29 cellular contexts compared by ENCODE assay signal in the genomic region with DNA sequence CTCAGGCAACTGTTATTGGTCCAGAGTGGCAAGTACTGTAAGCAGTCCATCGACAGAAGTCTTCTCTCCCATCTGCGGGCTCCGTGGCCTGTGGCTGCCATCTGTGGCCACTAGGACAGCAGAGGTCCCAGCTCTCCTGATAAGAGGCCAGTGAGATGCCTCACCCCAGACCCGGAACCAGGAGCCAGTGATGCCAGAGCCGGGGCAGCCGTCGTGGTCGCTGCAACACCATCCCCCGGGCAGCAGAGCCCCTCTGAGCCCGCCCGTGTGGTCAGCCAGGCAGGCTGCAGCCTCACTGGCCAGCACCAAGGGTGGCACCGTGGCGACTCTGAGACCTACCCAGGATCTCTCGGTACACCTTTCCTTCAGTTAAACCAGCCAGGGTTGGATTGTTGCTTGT. TPM values are rescaled to one million over a fixed set of nuclear protein-coding genes. Genes with fewer than 3 reads are reported as not detected.
DNase-seq lines count a peak whose midpoint lies in the region; ATAC-seq, FAIRE-seq and TF ChIP-seq lines count a peak whose summit lies in the region.
"Had no signal": no experiment of that assay in that cellular context is flagged by ENCODE, and none has a peak within 500 bp of the region (broad histone marks: within the 10 kb centered on the region; RNA-seq: fewer than 3 reads in every experiment).

No MANE protein-coding gene starts in this region.

- H3K4me2 ChIP-seq in HepG2 (ENCODE audit: low read depth, low read length) (no peak overlapping the region), K562 (ENCODE audit: insufficient read depth, low read length) (no peak overlapping the region)
- H3K4me2 ChIP-seq: A549; BLaER1 treated with 17β-estradiol and CSF1 and Interleukin-3, amounts not matched to agents 10 nM and 100 nM had no signal

- no peaks in the 10 kb centered on the region for H3K9me1 ChIP-seq in K562 (ENCODE audit: control insufficient read depth, insufficient read depth, low read length)

- no peaks in the 10 kb centered on the region for H3K9me3 ChIP-seq in HepG2 (ENCODE audit: low read length)
- no peaks in the 10 kb centered on the region for H3K9me3 ChIP-seq in right lobe of liver
- H3K9me3 ChIP-seq in K562 (replicated peaks; ENCODE audit: control insufficient read depth, insufficient read depth, low read depth, low read length) = no peaks in the 10 kb centered on the region
- no peaks in the 10 kb centered on the region for H3K9me3 ChIP-seq in transverse colon
- H3K9me3 ChIP-seq: BE2C, HAP-1 had no signal

- no peak overlapping the region for H3K4me3 ChIP-seq in HepG2 (replicated peaks in 1 of 3; ENCODE audit: insufficient read depth in 1 of 3, low read depth in 2 of 3, low read length in 3 of 3)
- no peak overlapping the region for H3K4me3 ChIP-seq in right lobe of liver
- no peak overlapping the region for H3K4me3 ChIP-seq in K562
- no peak overlapping the region for H3K4me3 ChIP-seq in transverse colon
- H3K4me3 ChIP-seq: A549; BLaER1 treated with 17β-estradiol and CSF1 and Interleukin-3, amounts not matched to agents 10 nM and 100 nM; HAP-1 had no signal

- TF ChIP-seq RAD21 in HepG2 (CRISPR knock-in tag; IDR thresholded peaks at IDR 0.05) = no peak
- no peak for TF ChIP-seq RAD21 in K562 (CRISPR knock-in tag; conservative IDR thresholded peaks at IDR 0.05 in 1 of 2, IDR thresholded peaks at IDR 0.05 in 1 of 2)

- H3K79me2 ChIP-seq in HepG2 (ENCODE audit: insufficient read depth, low read length) = no peaks in the 10 kb centered on the region
- no peaks in the 10 kb centered on the region for H3K79me2 ChIP-seq in K562 (ENCODE audit: control insufficient read depth, insufficient read depth, low read length)

- BruUV-seq in HepG2 (replicated peaks; lab: Mats Ljungman, UMichigan) = no TSS peak
- no TSS peak for BruUV-seq in K562 (replicated peaks; lab: Mats Ljungman, UMichigan)

- CTCF ChIA-PET in HepG2 (lab: Yijun Ruan, JAX; ENCODE audit: low intra/inter-chr PET ratio, low total read pairs) (no interaction called here), K562 (lab: Yijun Ruan, JAX; ENCODE audit: low intra/inter-chr PET ratio) (no interaction called here)

- in situ Hi-C loops in HepG2 (cut with HindIII; ENCODE audit: extremely low pct_ligation_motif_present, low pct_unique_long_range_greater_than_20kb) = no loop called here
- in situ Hi-C loops in K562 (cut with MboI) = no loop called here
- in situ Hi-C loops in transverse colon (cut with MboI; ENCODE audit: low pct_ligation_motif_present in 1 of 4, low pct_unique_long_range_greater_than_20kb in 1 of 4, low sequenced_read_pairs in 3 of 4) = no loop called here

- FAIRE-seq in HepG2 (lab: Jason Lieb, UNC) = no peak
- FAIRE-seq in K562 (lab: Jason Lieb, UNC) = no peak
- FAIRE-seq: A549, D721Med, GM12891, GM18507, H54 had no signal

- intact Hi-C loops in HepG2 (cut with micrococcal nuclease; ENCODE audit: unreplicated experiment) (no loop called here), right lobe of liver (cut with DNase I) (no loop called here), K562 (cut with micrococcal nuclease) (no loop called here), posterior vena cava (cut with DNase I) (no loop called here), transverse colon (cut with DNase I; ENCODE audit: low total_unique reads) (no loop called here)

- ATAC-seq in HepG2 (peak; percentile 47; the same call in 2 of the 3 replicates), right lobe of liver (no peak), K562 (peak; percentile 34; the same call in 1 of the 3 replicates)

- no peaks in the 10 kb centered on the region for H3K36me3 ChIP-seq in HepG2 (replicated peaks in 1 of 2; ENCODE audit: control insufficient read depth in 1 of 2, insufficient read depth in 2 of 2, low read length in 2 of 2)
- H3K36me3 ChIP-seq in right lobe of liver = no peaks in the 10 kb centered on the region
- H3K36me3 ChIP-seq in K562 (ENCODE audit: control insufficient read depth, insufficient read depth, low read length) = no peaks in the 10 kb centered on the region
- no peaks in the 10 kb centered on the region for H3K36me3 ChIP-seq in transverse colon
- H3K36me3 ChIP-seq: BE2C; BLaER1 treated with 17β-estradiol and CSF1 and Interleukin-3, amounts not matched to agents 10 nM and 100 nM; HAP-1 had no signal

- TF ChIP-seq EP300 in HepG2 (IDR thresholded peaks at IDR 0.05; ENCODE audit: low read depth in 2 of 2, low read length in 2 of 2) = no peak
- no peak for TF ChIP-seq EP300 in HepG2 (CRISPR knock-in tag; IDR thresholded peaks at IDR 0.05; ENCODE audit: borderline replicate concordance)
- TF ChIP-seq EP300 in K562 (IDR thresholded peaks at IDR 0.05; ENCODE audit: low read length) = no peak
- no peak for TF ChIP-seq EP300 in transverse colon (IDR thresholded peaks at IDR 0.05; ENCODE audit: low read depth)

- H3K9ac ChIP-seq in HepG2 (ENCODE audit: insufficient read depth, low read depth, low read length) (no peak overlapping the region), K562 (ENCODE audit: insufficient read depth in 1 of 2, low read depth in 2 of 2, low read length in 2 of 2) (no peak overlapping the region)
- H3K9ac ChIP-seq: BLaER1 treated with 17β-estradiol and CSF1 and Interleukin-3, amounts not matched to agents 10 nM and 100 nM had no signal

- no peak for TF ChIP-seq CTCF in HepG2 (CRISPR knock-in tag; IDR thresholded peaks at IDR 0.05)
- no peak for TF ChIP-seq CTCF in right lobe of liver (IDR thresholded peaks at IDR 0.05)
- no peak for TF ChIP-seq CTCF in K562 (IDR thresholded peaks at IDR 0.05 in 2 of 3, conservative IDR thresholded peaks at IDR 0.05 in 1 of 3; ENCODE audit: insufficient read depth in 2 of 3, low read depth in 1 of 3, low read length in 3 of 3)
- TF ChIP-seq CTCF in transverse colon (IDR thresholded peaks at IDR 0.05) = no peak

- no peaks in the 10 kb centered on the region for H3K4me1 ChIP-seq in HepG2 (ENCODE audit: insufficient read depth, low read length)
- H3K4me1 ChIP-seq in right lobe of liver = no peaks in the 10 kb centered on the region
- H3K4me1 ChIP-seq in K562 (replicated peaks in 1 of 2; ENCODE audit: control insufficient read depth in 2 of 2, insufficient read depth in 2 of 2, low read length in 2 of 2) = 0 out of 5 replicates have a peak, but pooled peaks cover 0 to 3% of the 10 kb centered on the region in 2 experiments
- H3K4me1 ChIP-seq in transverse colon = no peaks in the 10 kb centered on the region
- H3K4me1 ChIP-seq: A549, BE2C, HAP-1 had no signal

- TF ChIP-seq POLR2A in HepG2 (IDR thresholded peaks at IDR 0.05; ENCODE audit: insufficient read depth in 1 of 2, low read depth in 2 of 2, low read length in 2 of 2) = no peak
- TF ChIP-seq POLR2A in right lobe of liver (IDR thresholded peaks at IDR 0.05) = no peak
- TF ChIP-seq POLR2A in K562 (conservative IDR thresholded peaks at IDR 0.05) = no peak
- no peak for TF ChIP-seq POLR2A in transverse colon (IDR thresholded peaks at IDR 0.05)

- H3K27me3 ChIP-seq in HepG2 (ENCODE audit: control insufficient read depth in 1 of 2, insufficient read depth in 2 of 2, low read length in 2 of 2) (peaks cover 0 to 2% of the 10 kb centered on the region in 2 experiments; a peak in 2 of 5 replicates), right lobe of liver (no peaks in the 10 kb centered on the region), K562 (ENCODE audit: control insufficient read depth in 2 of 2, insufficient read depth in 2 of 2, low read length in 2 of 2) (peaks cover 17 to 40% of the 10 kb centered on the region in 2 experiments), transverse colon (no peaks in the 10 kb centered on the region)
- H3K27me3 ChIP-seq: BE2C; BLaER1 treated with 17β-estradiol and CSF1 and Interleukin-3, amounts not matched to agents 10 nM and 100 nM had no signal

- DNase-seq in HepG2 (ENCODE audit: low spot score) (no peak), right lobe of liver (no peak), K562 (ENCODE audit: extremely low read depth in 1 of 4, low spot score in 3 of 4) (no peak), islet precursor cell (peak; percentile 49), posterior vena cava (ENCODE audit: low spot score) (peak; percentile 57), transverse colon (no peak), DMS79 (lab: John Stamatoyannopoulos, UW) (no peak)
- no peak for DNase-seq in activated CD4-positive, alpha-beta T cell treated with anti-CD3 and anti-CD28 coated beads for 48 hours
- DNase-seq: 8988T; ACHN; AML-193; BE2C; CD4-positive, alpha-beta T cell; CD8-positive, alpha-beta memory T cell; DMS 273 treated with DMSO at 0.1 percent for 48 hours; DMS79 treated with DMSO at 0.1 percent for 48 hours; GF-D8; GOT3; HFFc6 had no signal

- WGBS in HepG2 (ENCODE audit: low lambda C conversion rate) = 75% methylated on average over 14 of the region's 14 CpGs
- WGBS in right lobe of liver (ENCODE audit: insufficient coverage, low coverage, low lambda C conversion rate, missing lambda C conversion rate) = 60% methylated on average over 4 of the region's 14 CpGs
- 3% methylated on average over 14 of the region's 14 CpGs for WGBS in K562 (ENCODE audit: insufficient coverage, low coverage, missing lambda C conversion rate)
- 88 to 100% methylated on average over 1 to 6 of the region's 14 CpGs for WGBS in transverse colon (ENCODE audit: low coverage in 1 of 2), 2 donors

- POLR2A ChIA-PET in HepG2 (lab: Yijun Ruan, JAX) = no interaction called here
- POLR2A ChIA-PET in K562 (lab: Yijun Ruan, JAX) = interaction anchor here (0.6 to 1.5 kb wide), 2 partner anchors 8 to 61 kb away, joined by 3 read pairs; partner anchors contain the start of gene GPR148

- H3K27ac ChIP-seq in HepG2 (ENCODE audit: extremely low read length, insufficient read depth, low read length) (no peak overlapping the region), right lobe of liver (no peak overlapping the region), K562 (ENCODE audit: extremely low read depth, low read depth, low read length) (no peak overlapping the region), transverse colon (no peak overlapping the region)
- H3K27ac ChIP-seq: A549; BLaER1 treated with 17β-estradiol and CSF1 and Interleukin-3, amounts not matched to agents 10 nM and 100 nM had no signal

- H4K20me1 ChIP-seq in HepG2 (ENCODE audit: insufficient read depth, low read length) (no peaks in the 10 kb centered on the region), K562 (replicated peaks; ENCODE audit: control insufficient read depth, insufficient read depth, low read length) (no peaks in the 10 kb centered on the region)
- H4K20me1 ChIP-seq: BLaER1 treated with 17β-estradiol and CSF1 and Interleukin-3, amounts not matched to agents 10 nM and 100 nM had no signal

- H2AFZ ChIP-seq in HepG2 (ENCODE audit: low read length) (no peak overlapping the region), K562 (ENCODE audit: low read depth, low read length) (no peak overlapping the region)

RNA-seq across cellular contexts. Expression of gene GPR148, which starts 8.7 kb away (rescaled TPM):
- total RNA-seq in HepG2 (2016; rRNA removed; fragmentation: Illumina TruSeq; extraction: Trizol) (not detected in 2 replicates), right lobe of liver (not detected), K562 (2014; rRNA removed) (not detected in 2 replicates), K562 (2014; rRNA removed; fragmentation: Illumina TruSeq; extraction: Trizol) (not detected in 2 replicates), K562 (2015; rRNA removed; fragmentation: Illumina TruSeq; extraction: Trizol) (not detected in 2 replicates), K562 (2021) (not detected in 2 replicates), posterior vena cava (not detected), transverse colon (not detected)
- total RNA-seq in HepG2 (2016; cell fraction: cytosol; rRNA removed; fragmentation: Illumina TruSeq; extraction: Trizol; ENCODE audit: low read depth) = not detected in 2 replicates
- total RNA-seq in HepG2 (2016; cell fraction: insoluble cytoplasmic fraction; rRNA removed; fragmentation: Illumina TruSeq; extraction: Trizol) = not detected in 2 replicates
- not detected in 2 replicates for total RNA-seq in HepG2 (2016; cell fraction: membrane; rRNA removed; fragmentation: Illumina TruSeq; extraction: Trizol)
- not detected in 2 replicates for total RNA-seq in HepG2 (2016; cell fraction: nucleus; rRNA removed; fragmentation: Illumina TruSeq; extraction: Trizol)
- polyA plus RNA-seq in HepG2 (2011; rRNA removed) (not detected in 2 replicates), K562 (2011; rRNA removed) (not detected in 2 replicates), K562 (2014; fragmentation: Illumina TruSeq; extraction: Trizol) (not detected in 2 replicates), K562 (2014; fragmentation: Nextera tagmentation; extraction: Ambion mirVana) (not detected), K562 (2014; rRNA removed) (not detected in 2 replicates)
- not detected in 2 replicates for polyA plus RNA-seq in HepG2 (2011; cell fraction: cytosol; rRNA removed)
- not detected in 2 replicates for polyA plus RNA-seq in HepG2 (2011; cell fraction: nucleus; rRNA removed)
- not detected in 2 replicates for polyA plus RNA-seq in HepG2 (2012)
- not detected in 2 replicates for polyA plus RNA-seq in HepG2 (2016; cell fraction: cytosol; fragmentation: Illumina TruSeq; extraction: Trizol; ENCODE audit: low read depth)
- polyA plus RNA-seq in HepG2 (2016; cell fraction: insoluble cytoplasmic fraction; fragmentation: Illumina TruSeq; extraction: Trizol; ENCODE audit: low read depth) = not detected in 2 replicates
- polyA plus RNA-seq in HepG2 (2016; cell fraction: membrane; fragmentation: Illumina TruSeq; extraction: Trizol; ENCODE audit: low read depth) = not detected in 2 replicates
- not detected in 2 replicates for polyA plus RNA-seq in HepG2 (2016; cell fraction: nucleus; fragmentation: Illumina TruSeq; extraction: Trizol; ENCODE audit: insufficient read depth, low read depth)
- not detected in 2 replicates for polyA minus RNA-seq in HepG2 (2011; rRNA and poly(A)+ RNA removed; ENCODE audit: low replicate concordance)
- polyA minus RNA-seq in HepG2 (2011; cell fraction: cytosol; rRNA and poly(A)+ RNA removed) = not detected in 2 replicates
- not detected in 2 replicates for polyA minus RNA-seq in HepG2 (2011; cell fraction: nucleus; rRNA and poly(A)+ RNA removed)
- total RNA-seq in K562 (2011; cell fraction: chromatin; rRNA removed; ENCODE audit: low replicate concordance) = not detected in 2 replicates
- not detected in 2 replicates for total RNA-seq in K562 (2011; cell fraction: nucleolus; rRNA removed)
- total RNA-seq in K562 (2011; cell fraction: nucleoplasm; rRNA removed) = not detected in 2 replicates
- not detected in 2 replicates for polyA plus RNA-seq in K562 (2011; cell fraction: cytosol; rRNA removed)
- not detected in 2 replicates for polyA plus RNA-seq in K562 (2011; cell fraction: nucleus; rRNA removed)
- not detected in 2 replicates for polyA plus RNA-seq in K562 (2012)
- polyA minus RNA-seq in K562 (2011; rRNA and poly(A)+ RNA removed) = not detected in 2 replicates
- not detected in 2 replicates for polyA minus RNA-seq in K562 (2011; cell fraction: cytosol; rRNA and poly(A)+ RNA removed)
- not detected in 2 replicates for polyA minus RNA-seq in K562 (2011; cell fraction: nucleus; rRNA and poly(A)+ RNA removed)
- total RNA-seq: CD4-positive, alpha-beta T cell; CD8-positive, alpha-beta memory T cell; Daoy; G401; HFFc6 had no signal
- polyA plus RNA-seq: A549; CD14-positive monocyte; CD8-positive, alpha-beta memory T cell had no signal

RNA-seq across cellular contexts. Expression of gene AMER3, which starts 17.7 kb away (rescaled TPM):
- total RNA-seq in HepG2 (2016; rRNA removed; fragmentation: Illumina TruSeq; extraction: Trizol) (not detected in 2 replicates), right lobe of liver (not detected), K562 (2014; rRNA removed) (not detected in 2 replicates), K562 (2014; rRNA removed; fragmentation: Illumina TruSeq; extraction: Trizol) (not detected in 2 replicates), K562 (2015; rRNA removed; fragmentation: Illumina TruSeq; extraction: Trizol) (not detected in 2 replicates), K562 (2021) (not detected in 2 replicates), posterior vena cava (not detected), transverse colon (under 1 TPM in 2 of 4 donors, not detected in 2; 0.27 to 0.32 TPM)
- total RNA-seq in HepG2 (2016; cell fraction: cytosol; rRNA removed; fragmentation: Illumina TruSeq; extraction: Trizol; ENCODE audit: low read depth) = not detected in 2 replicates
- not detected in 2 replicates for total RNA-seq in HepG2 (2016; cell fraction: insoluble cytoplasmic fraction; rRNA removed; fragmentation: Illumina TruSeq; extraction: Trizol)
- total RNA-seq in HepG2 (2016; cell fraction: membrane; rRNA removed; fragmentation: Illumina TruSeq; extraction: Trizol) = not detected in 2 replicates
- not detected in 2 replicates for total RNA-seq in HepG2 (2016; cell fraction: nucleus; rRNA removed; fragmentation: Illumina TruSeq; extraction: Trizol)
- polyA plus RNA-seq in HepG2 (2011; rRNA removed) (not detected in 2 replicates), K562 (2011; rRNA removed) (not detected in 2 replicates), K562 (2014; fragmentation: Illumina TruSeq; extraction: Trizol) (not detected in 2 replicates), K562 (2014; fragmentation: Nextera tagmentation; extraction: Ambion mirVana) (not detected), K562 (2014; rRNA removed) (not detected in 2 replicates)
- polyA plus RNA-seq in HepG2 (2011; cell fraction: cytosol; rRNA removed) = not detected in 2 replicates
- polyA plus RNA-seq in HepG2 (2011; cell fraction: nucleus; rRNA removed) = not detected in 2 replicates
- not detected in 2 replicates for polyA plus RNA-seq in HepG2 (2012)
- not detected in 2 replicates for polyA plus RNA-seq in HepG2 (2016; cell fraction: cytosol; fragmentation: Illumina TruSeq; extraction: Trizol; ENCODE audit: low read depth)
- polyA plus RNA-seq in HepG2 (2016; cell fraction: insoluble cytoplasmic fraction; fragmentation: Illumina TruSeq; extraction: Trizol; ENCODE audit: low read depth) = not detected in 2 replicates
- polyA plus RNA-seq in HepG2 (2016; cell fraction: membrane; fragmentation: Illumina TruSeq; extraction: Trizol; ENCODE audit: low read depth) = not detected in 2 replicates
- not detected in 2 replicates for polyA plus RNA-seq in HepG2 (2016; cell fraction: nucleus; fragmentation: Illumina TruSeq; extraction: Trizol; ENCODE audit: insufficient read depth, low read depth)
- not detected in 2 replicates for polyA minus RNA-seq in HepG2 (2011; rRNA and poly(A)+ RNA removed; ENCODE audit: low replicate concordance)
- polyA minus RNA-seq in HepG2 (2011; cell fraction: cytosol; rRNA and poly(A)+ RNA removed) = not detected in 2 replicates
- not detected in 2 replicates for polyA minus RNA-seq in HepG2 (2011; cell fraction: nucleus; rRNA and poly(A)+ RNA removed)
- not detected in 2 replicates for total RNA-seq in K562 (2011; cell fraction: chromatin; rRNA removed; ENCODE audit: low replicate concordance)
- total RNA-seq in K562 (2011; cell fraction: nucleolus; rRNA removed) = not detected in 2 replicates
- total RNA-seq in K562 (2011; cell fraction: nucleoplasm; rRNA removed) = not detected in 2 replicates
- not detected in 2 replicates for polyA plus RNA-seq in K562 (2011; cell fraction: cytosol; rRNA removed)
- polyA plus RNA-seq in K562 (2011; cell fraction: nucleus; rRNA removed) = not detected in 2 replicates
- not detected in 2 replicates for polyA plus RNA-seq in K562 (2012)
- polyA minus RNA-seq in K562 (2011; rRNA and poly(A)+ RNA removed) = not detected in 2 replicates
- polyA minus RNA-seq in K562 (2011; cell fraction: cytosol; rRNA and poly(A)+ RNA removed) = not detected in 2 replicates
- polyA minus RNA-seq in K562 (2011; cell fraction: nucleus; rRNA and poly(A)+ RNA removed) = not detected in 2 replicates
- total RNA-seq: CD4-positive, alpha-beta T cell; CD8-positive, alpha-beta memory T cell; Daoy; G401; HFFc6 had no signal
- polyA plus RNA-seq: A549; CD14-positive monocyte; CD8-positive, alpha-beta memory T cell had no signal

Comparison
In these comparisons a context has a peak if more than half of its experiments do, and no peak if none do; other contexts are left out.
1. ATAC-seq: peak in HepG2 (single experiment) and K562 (single experiment); none in right lobe of liver (0 of 4).
2. DNase-seq: peak in islet precursor cell (single experiment) and posterior vena cava (single experiment); none in HepG2 (single experiment), right lobe of liver (0 of 3), K562 (0 of 4), transverse colon (single experiment), DMS79 (single experiment) and activated CD4-positive, alpha-beta T cell treated with anti-CD3 and anti-CD28 coated beads for 48 hours (single experiment).